ENCODE assay signal across 1 cellular context in genomic region chr1:236149696-236150228, GRCh38.
TF ChIP-seq lines count a peak whose summit lies in the region.

No MANE protein-coding gene starts in this region.

TF ChIP-seq in IMR-90, 13 proteins besides CTCF, POLR2A, EP300 and RAD21:
- TF ChIP-seq BHLHE40 (IDR thresholded peaks at IDR 0.05; ENCODE audit: low read depth, low read length) (no peak), MAFK (IDR thresholded peaks at IDR 0.05; ENCODE audit: low read depth, low read length) (no peak), RFX5 (IDR thresholded peaks at IDR 0.05; ENCODE audit: low read depth, low read length) (no peak), CHD1 (IDR thresholded peaks at IDR 0.05; ENCODE audit: low read depth, low read length) (no peak), MXI1 (IDR thresholded peaks at IDR 0.05; ENCODE audit: borderline replicate concordance, low read depth, low read length) (no peak), RCOR1 (IDR thresholded peaks at IDR 0.05; ENCODE audit: insufficient replicate concordance, low read length) (no peak), CEBPB (IDR thresholded peaks at IDR 0.05; ENCODE audit: low read depth, low read length) (no peak), FOS (IDR thresholded peaks at IDR 0.05; ENCODE audit: low read depth, low read length) (no peak), SMC3 (IDR thresholded peaks at IDR 0.05; ENCODE audit: low read depth, low read length) (no peak), USF2 (IDR thresholded peaks at IDR 0.05; ENCODE audit: low read depth, low read length) (no peak), NFE2L2 (IDR thresholded peaks at IDR 0.05; ENCODE audit: low read depth, low read length) (no peak), ELK1 (IDR thresholded peaks at IDR 0.05; ENCODE audit: borderline replicate concordance, low read depth, low read length) (no peak), MAZ (IDR thresholded peaks at IDR 0.05; ENCODE audit: borderline replicate concordance, low read depth, low read length) (no peak)
